26 cellular contexts compared by ENCODE assay signal in genomic region chr4:25169446-25169845, GRCh38.
"Had no signal": no experiment of that assay in that cellular context is flagged by ENCODE, and none has a peak within 500 bp of the region (broad histone marks: within the 10 kb centered on the region; RNA-seq: fewer than 3 reads in every experiment).

No MANE protein-coding gene starts in this region.

- H3K36me3 ChIP-seq: brain microvascular endothelial cell, gastroesophageal sphincter had no signal

- H3K9me3 ChIP-seq: esophagus squamous epithelium, gastroesophageal sphincter had no signal

- H3K4me3 ChIP-seq: esophagus squamous epithelium, gastroesophageal sphincter had no signal

- H3K27ac ChIP-seq: brain microvascular endothelial cell, epithelial cell of prostate, esophagus squamous epithelium, gastroesophageal sphincter had no signal

- ATAC-seq: activated T-cell treated with anti-CD3 and anti-CD28 coated beads, Interleukin-2, amount 50 U/mL, for 72 hours; effector memory CD8-positive, alpha-beta T cell; gastroesophageal sphincter had no signal

- H3K27me3 ChIP-seq: brain microvascular endothelial cell, esophagus squamous epithelium, gastroesophageal sphincter had no signal

- DNase-seq: activated CD4-positive, alpha-beta memory T cell treated with anti-CD3 and anti-CD28 coated beads, Interleukin-2, amount 10 ng/mL, durations not matched to agents 7 days and 5 days; activated CD4-positive, alpha-beta T cell treated with anti-CD3 and anti-CD28 coated beads for 1 hour; activated CD4-positive, alpha-beta T cell treated with anti-CD3 and anti-CD28 coated beads for 4 hours; activated CD4-positive, alpha-beta T cell treated with anti-CD3 and anti-CD28 coated beads, Interleukin-2, amount 10 ng/mL, durations not matched to agents 7 days and 5 days; activated CD4-positive, alpha-beta T cell treated with anti-CD3 and anti-CD28 coated beads, Interleukin-2, amount 50 U/mL, for 4 hours; activated CD8-positive, alpha-beta memory T cell treated with anti-CD3 and anti-CD28 coated beads, Interleukin-2, amount 50 U/mL, for 48 hours; activated gamma-delta T cell; activated naive CD4-positive, alpha-beta T cell; activated naive CD4-positive, alpha-beta T cell treated with anti-CD3 and anti-CD28 coated beads, Interleukin-2, amount 10 ng/mL, durations not matched to agents 7 days and 5 days; activated T-cell treated with anti-CD3 and anti-CD28 coated beads for 4 hours; activated T-cell treated with anti-CD3 and anti-CD28 coated beads, Interleukin-2, amount 50 U/mL, for 24 hours; activated T-cell treated with anti-CD3 and anti-CD28 coated beads, Interleukin-2, amount 50 U/mL, for 72 hours; amniotic stem cell; anterior cingulate cortex; brain microvascular endothelial cell; caudate nucleus; cortex of kidney; dermis blood vessel endothelial cell; effector CD4-positive, alpha-beta T cell; effector memory CD8-positive, alpha-beta T cell; esophagus squamous epithelium; foreskin melanocyte; T-helper 2 cell had no signal

- FAIRE-seq: astrocyte had no signal
